Comparison of ENCODE assay signal across 15 cellular contexts in the genomic region with DNA sequence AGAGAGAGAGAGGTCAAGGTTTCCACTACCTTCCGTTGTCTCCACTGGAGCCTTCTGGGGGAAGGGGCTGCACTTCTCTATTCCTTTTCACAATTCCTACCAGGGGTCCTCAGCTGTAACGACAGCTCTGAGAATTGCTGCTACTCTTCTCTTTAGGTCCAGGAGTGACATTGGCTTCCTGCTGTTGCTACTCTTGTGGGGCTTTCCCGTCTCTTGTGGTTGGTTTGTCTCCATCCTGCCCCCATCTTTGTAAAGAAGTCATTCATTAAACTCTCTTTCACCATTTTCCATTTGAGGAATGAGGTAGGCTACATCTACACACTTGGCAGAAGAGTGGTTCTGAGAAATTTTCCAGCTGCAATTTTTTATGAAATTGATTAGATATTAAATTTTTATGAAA.
"Had no signal": no experiment of that assay in that cellular context is flagged by ENCODE, and none has a peak within 500 bp of the region (broad histone marks: within the 10 kb centered on the region; RNA-seq: fewer than 3 reads in every experiment).

No MANE protein-coding gene starts in this region.

- H3K27me3 ChIP-seq: upper lobe of right lung had no signal

- H3K4me1 Mint-ChIP-seq: activated CD8-positive, alpha-beta memory T cell treated with anti-CD3 and anti-CD28 coated beads, Interleukin-2, amount 10 ng/mL, durations not matched to agents 7 days and 5 days; activated naive CD8-positive, alpha-beta T cell treated with anti-CD3 and anti-CD28 coated beads for 36 hours had no signal

- H3K36me3 Mint-ChIP-seq: activated CD8-positive, alpha-beta memory T cell treated with anti-CD3 and anti-CD28 coated beads, Interleukin-2, amount 10 ng/mL, durations not matched to agents 7 days and 5 days; activated naive CD8-positive, alpha-beta T cell treated with anti-CD3 and anti-CD28 coated beads for 36 hours had no signal

- H3K4me3 Mint-ChIP-seq: activated CD8-positive, alpha-beta memory T cell treated with anti-CD3 and anti-CD28 coated beads, Interleukin-2, amount 10 ng/mL, durations not matched to agents 7 days and 5 days; activated naive CD8-positive, alpha-beta T cell treated with anti-CD3 and anti-CD28 coated beads for 36 hours; nephron progenitor cell had no signal

- H3K27ac ChIP-seq: left ventricle myocardium inferior, upper lobe of right lung had no signal

- ATAC-seq: activated CD8-positive, alpha-beta memory T cell treated with anti-CD3 and anti-CD28 coated beads, Interleukin-2, amount 10 ng/mL, durations not matched to agents 7 days and 5 days; sciatic nerve; upper lobe of right lung had no signal

- DNase-seq: activated CD4-positive, alpha-beta T cell treated with anti-CD3 and anti-CD28 coated beads for 1 hour; activated CD4-positive, alpha-beta T cell treated with anti-CD3 and anti-CD28 coated beads, Interleukin-2, amount 50 U/mL, for 48 hours; activated CD8-positive, alpha-beta memory T cell treated with anti-CD3 and anti-CD28 coated beads, Interleukin-2, amount 10 ng/mL, durations not matched to agents 7 days and 5 days; activated gamma-delta T cell treated with Interleukin-2 at 50 U/mL for 16 hours; activated naive CD8-positive, alpha-beta T cell treated with anti-CD3 and anti-CD28 coated beads for 36 hours; activated T-cell treated with anti-CD3 and anti-CD28 coated beads, Interleukin-2, amount 50 U/mL, for 48 hours; cerebellar nuclear complex; dermis blood vessel endothelial cell; left ventricle myocardium inferior; mesenchymal stem cell; nephron progenitor cell; stimulated activated CD4-positive, alpha-beta T cell treated with anti-CD3 and anti-CD28 coated beads, Interleukin-2, amount 100 ng/mL, for 24 hours; stimulated activated naive CD4-positive, alpha-beta T cell treated with Interleukin-2 at 50 U/mL for 16 hours; upper lobe of right lung had no signal

- H3K4me3 ChIP-seq: left ventricle myocardium inferior, upper lobe of right lung had no signal

- H3K9me3 Mint-ChIP-seq: activated naive CD8-positive, alpha-beta T cell treated with anti-CD3 and anti-CD28 coated beads for 36 hours; nephron progenitor cell had no signal

- H3K4me1 ChIP-seq: left ventricle myocardium inferior, upper lobe of right lung had no signal

- H3K27me3 Mint-ChIP-seq: activated CD8-positive, alpha-beta memory T cell treated with anti-CD3 and anti-CD28 coated beads, Interleukin-2, amount 10 ng/mL, durations not matched to agents 7 days and 5 days had no signal

- H3K27ac Mint-ChIP-seq: activated CD8-positive, alpha-beta memory T cell treated with anti-CD3 and anti-CD28 coated beads, Interleukin-2, amount 10 ng/mL, durations not matched to agents 7 days and 5 days; activated naive CD8-positive, alpha-beta T cell treated with anti-CD3 and anti-CD28 coated beads for 36 hours; nephron progenitor cell had no signal

- H3K36me3 ChIP-seq: left ventricle myocardium inferior, upper lobe of right lung had no signal
